1 cellular context compared by ENCODE assay signal in the genomic region with DNA sequence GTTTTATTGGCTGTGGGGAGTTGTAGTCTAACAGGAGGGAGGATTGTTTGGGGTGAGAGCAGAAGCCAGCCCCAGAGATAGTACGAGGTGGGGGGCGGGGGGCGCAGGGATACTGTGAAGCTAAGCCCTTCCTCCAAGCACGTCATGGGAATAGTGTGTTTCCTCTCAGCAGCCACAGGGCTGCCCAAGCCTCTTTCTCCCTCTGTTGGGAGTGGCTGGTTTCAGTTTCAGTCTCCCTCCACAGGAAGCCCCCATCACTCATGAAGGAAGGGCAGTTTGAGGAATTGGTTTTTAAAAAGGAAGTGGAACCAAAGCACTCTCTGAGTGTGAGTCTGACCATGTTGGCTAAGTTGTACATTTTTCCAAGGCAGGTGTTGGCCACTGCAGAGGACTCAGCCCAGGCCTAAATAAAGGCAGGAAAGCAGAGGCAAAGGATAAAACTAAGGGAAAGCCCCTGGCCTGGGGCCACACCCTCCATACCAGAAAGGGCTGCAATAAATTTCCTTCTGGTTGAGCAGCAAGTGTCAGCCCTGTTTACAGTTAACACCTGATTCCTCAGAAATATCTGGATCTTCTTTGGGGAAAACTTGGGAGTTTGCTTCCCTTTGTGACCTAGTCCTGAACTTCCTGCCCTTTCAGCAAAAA.
TF ChIP-seq lines count a peak whose summit lies in the region.

No MANE protein-coding gene starts in this region.

TF ChIP-seq in HepG2, 621 proteins besides CTCF, POLR2A, EP300 and RAD21:
- TF ChIP-seq BRCA1 (CRISPR knock-in tag; IDR thresholded peaks at IDR 0.05) = no peak
- TF ChIP-seq ZNF264 (CRISPR knock-in tag; IDR thresholded peaks at IDR 0.05) = no peak
- TF ChIP-seq SMC3 (IDR thresholded peaks at IDR 0.05; ENCODE audit: low read length) = 0 out of 2 replicates have a peak, but pooled peaks have one; percentile 10
- TF ChIP-seq NFKBIZ (CRISPR knock-in tag; IDR thresholded peaks at IDR 0.05) = no peak
- peak; percentile 26; the same call in 1 of the 2 replicates for TF ChIP-seq STAG1 (CRISPR knock-in tag; IDR thresholded peaks at IDR 0.05)
TF ChIP-seq in HepG2: peak in this region for 2.
